In genomic region chr4:103019319-103020124, GRCh38 we compare ENCODE assay signal across 8 cellular contexts. TPM values are rescaled to one million over a fixed set of nuclear protein-coding genes. Genes with fewer than 3 reads are reported as not detected.
A peak's percentile ranks its signal among the peaks of the same experiment; 100 is the strongest.
DNase-seq lines count a peak whose midpoint lies in the region; ATAC-seq and TF ChIP-seq lines count a peak whose summit lies in the region.

SLC9B1 (minus strand) TSS chr4:103019705; CDS start chr4:102991711, 27,994 bp downstream.

- peak; percentile 99 for ATAC-seq in GM18868 (IDR thresholded peaks at IDR 0.05; ENCODE audit: unreplicated experiment)
- ATAC-seq in HG03103 (IDR thresholded peaks at IDR 0.05; ENCODE audit: low read depth, unreplicated experiment): peak; percentile 98

- DNase-seq in AG04450 (ENCODE audit: low read depth, low spot score): peak; percentile 91
- DNase-seq in NCI-H2227 treated with DMSO at 0.1 percent for 48 hours (lab: John Stamatoyannopoulos, UW): peak; percentile 83
- peak; percentile 86 to 92 for DNase-seq in activated CD4-positive, alpha-beta T cell treated with anti-CD3 and anti-CD28 coated beads for 24 hours (ENCODE audit: low read depth in 2 of 2)
- DNase-seq in choroid plexus epithelial cell (ENCODE audit: low read depth): peak; percentile 99
- DNase-seq in kidney glomerular epithelial cell (lab: John Stamatoyannopoulos, UW): peak; percentile 94
- DNase-seq in stimulated activated CD4-positive, alpha-beta T cell treated with anti-CD3 and anti-CD28 coated beads, Interleukin-1b, Interleukin-23, amount 100 ng/mL, for 4 hours (ENCODE audit: low read depth in 2 of 2): peak; percentile 89 to 93

- CTCF ChIA-PET in AG04450 (lab: Charles Lee): interaction anchor here (0.7 to 1.5 kb wide), 3 partner anchors 70 to 81 kb away, joined by 3 to 4 read pairs (median 4); no protein-coding TSS in a partner anchor

- no peaks in the 10 kb centered on the region for H3K27me3 ChIP-seq in AG04450 (ENCODE audit: control insufficient read depth, insufficient read depth, low read length)

- no peak for TF ChIP-seq CTCF in AG04450 (IDR thresholded peaks at IDR 0.05; ENCODE audit: low read depth, low read length)
- TF ChIP-seq CTCF in choroid plexus epithelial cell (conservative IDR thresholded peaks at IDR 0.05; ENCODE audit: low read depth, low read length): no peak

- peak within 1 kb of the TSS; percentile 62 for H3K4me3 ChIP-seq in AG04450 (ENCODE audit: low read depth, low read length)
- H3K4me3 ChIP-seq in choroid plexus epithelial cell (ENCODE audit: low read depth, low read length): peak within 1 kb of the TSS; percentile 61

- POLR2A ChIA-PET in AG04450 (lab: Yijun Ruan, JAX): interaction anchor here (0.6 kb wide), 1 partner anchor 192 kb away, joined by 3 read pairs; the partner anchor contains the start of gene UBE2D3

- H3K27ac ChIP-seq in AG04450 (ENCODE audit: low read depth, low read length): peak within 1 kb of the TSS; percentile 92

- H3K9me3 ChIP-seq in AG04450 (ENCODE audit: control insufficient read depth, insufficient read depth, low read length): no peaks in the 10 kb centered on the region

RNA-seq across cellular contexts. Expression of gene SLC9B1, which starts in this region (rescaled TPM):
- 0.32 and 0.35 TPM in 2 replicates for polyA plus RNA-seq in AG04450 (2011; rRNA removed)
- 0.35 and 0.55 TPM in 2 replicates for polyA minus RNA-seq in AG04450 (2011; rRNA and poly(A)+ RNA removed)

Comparison
In these comparisons a context has a peak if more than half of its experiments do, and no peak if none do; other contexts are left out.
1. Peak in every context shown above with its lines: DNase-seq, ATAC-seq, H3K4me3 ChIP-seq and H3K27ac ChIP-seq.
2. Peak in DNase-seq, H3K4me3 ChIP-seq and H3K27ac ChIP-seq in AG04450; RNA of the gene not detected or under 1 TPM.